39 cellular contexts compared by ENCODE assay signal in genomic region chr6:24759718-24760117, GRCh38. TPM values are rescaled to one million over a fixed set of nuclear protein-coding genes. Genes with fewer than 3 reads are reported as not detected.
"Had no signal": no experiment of that assay in that cellular context is flagged by ENCODE, and none has a peak within 500 bp of the region (broad histone marks: within the 10 kb centered on the region; RNA-seq: fewer than 3 reads in every experiment).

No MANE protein-coding gene starts in this region.

- DNase-seq: Karpas-422, Kasumi-1, KG1, MG63, MM.1S, MV-4-11, NCI-H1048, NCI-H1092, NCI-H1092 treated with DMSO at 0.1 percent for 48 hours, NCI-H1105, NCI-H1105 treated with DMSO at 0.1 percent for 48 hours, NCI-H1417, NCI-H1417 treated with DMSO at 0.1 percent for 48 hours, NCI-H1436, NCI-H1436 treated with DMSO at 0.1 percent for 48 hours, NCI-H146, NCI-H1694, NCI-H1694 treated with DMSO at 0.1 percent for 48 hours, NCI-H187, NCI-H187 treated with DMSO at 0.1 percent for 48 hours, NCI-H1930, NCI-H2029, NCI-H2029 treated with DMSO at 0.1 percent for 48 hours, NCI-H2081, NCI-H2081 treated with DMSO at 0.1 percent for 48 hours, NCI-H2107, NCI-H2171, NCI-H2171 treated with DMSO at 0.1 percent for 48 hours, NCI-H2227 treated with DMSO at 0.1 percent for 48 hours, NCI-H226, NCI-H345, NCI-H446, NCI-H446 treated with DMSO at 0.1 percent for 48 hours, NCI-H510A had no signal

- H3K27me3 ChIP-seq: MG63 had no signal

- H3K4me3 ChIP-seq: MG63 had no signal

- H3K27ac ChIP-seq: KMS-11 had no signal

- H3K4me2 ChIP-seq: KMS-11 had no signal

- H3K9ac ChIP-seq: KMS-11 had no signal

- H3K36me3 ChIP-seq: MG63 had no signal

- H3K9me3 ChIP-seq: MG63 had no signal

RNA-seq across cellular contexts. Expression of gene ARMH2, which starts 39.0 kb away (rescaled TPM):
- total RNA-seq: LHCN-M2, M059J, MCF 10A, NCI-H460 had no signal
